1 cellular context compared by ENCODE assay signal in genomic region chr2:222671259-222672067, GRCh38.
TF ChIP-seq lines count a peak whose summit lies in the region.

A gene with protein sequence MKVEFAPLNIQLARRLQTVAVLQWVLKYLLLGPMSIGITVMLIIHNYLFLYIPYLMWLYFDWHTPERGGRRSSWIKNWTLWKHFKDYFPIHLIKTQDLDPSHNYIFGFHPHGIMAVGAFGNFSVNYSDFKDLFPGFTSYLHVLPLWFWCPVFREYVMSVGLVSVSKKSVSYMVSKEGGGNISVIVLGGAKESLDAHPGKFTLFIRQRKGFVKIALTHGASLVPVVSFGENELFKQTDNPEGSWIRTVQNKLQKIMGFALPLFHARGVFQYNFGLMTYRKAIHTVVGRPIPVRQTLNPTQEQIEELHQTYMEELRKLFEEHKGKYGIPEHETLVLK (plus strand): TSS chr2:222671658. CDS start chr2:222671786, 128 bp downstream.

TF ChIP-seq in HepG2, 621 proteins besides CTCF, POLR2A, EP300 and RAD21 (continued from another document and continues in another):
- TF ChIP-seq HOMEZ (CRISPR knock-in tag; IDR thresholded peaks at IDR 0.05; ENCODE audit: low read depth) (no peak; the same call in 1 of the 2 replicates), IKZF4 (CRISPR knock-in tag; IDR thresholded peaks at IDR 0.05; ENCODE audit: borderline replicate concordance, low read depth, not compliant biosample characterization) (no peak), KLF6 (CRISPR knock-in tag; IDR thresholded peaks at IDR 0.05) (peak; percentile 92), RXRB (CRISPR knock-in tag; IDR thresholded peaks at IDR 0.05; ENCODE audit: borderline replicate concordance) (no peak; the same call in none of the 2 replicates), SRSF4 (IDR thresholded peaks at IDR 0.05; ENCODE audit: low read depth, low read length, poor library complexity, severe bottlenecking) (no peak), ZNF777 (CRISPR knock-in tag; IDR thresholded peaks at IDR 0.05) (peak; percentile 54; the same call in 1 of the 2 replicates), SOX5 (CRISPR knock-in tag; IDR thresholded peaks at IDR 0.05; ENCODE audit: borderline replicate concordance) (0 out of 2 replicates have a peak, but pooled peaks have one; percentile 20), KLF16 (CRISPR knock-in tag; IDR thresholded peaks at IDR 0.05) (peak in 1 of 2 experiments; percentile 81; a peak in 3 of 4 replicates), SOX13 (IDR thresholded peaks at IDR 0.05) (no peak; the same call in 1 of the 2 replicates), SOX13 (CRISPR knock-in tag; conservative IDR thresholded peaks at IDR 0.05 in 1 of 2, IDR thresholded peaks at IDR 0.05 in 1 of 2) (peak in 1 of 2 experiments; percentile 45; a peak in 2 of 4 replicates), ZNF451 (CRISPR knock-in tag; IDR thresholded peaks at IDR 0.05) (peak; percentile 93), ZNF460 (CRISPR knock-in tag; IDR thresholded peaks at IDR 0.05; ENCODE audit: borderline replicate concordance) (peak; percentile 10; the same call in 1 of the 2 replicates), ZNF281 (CRISPR knock-in tag; IDR thresholded peaks at IDR 0.05; ENCODE audit: borderline replicate concordance) (peak; percentile 24), DMTF1 (CRISPR knock-in tag; IDR thresholded peaks at IDR 0.05) (0 out of 2 replicates have a peak, but pooled peaks have one; percentile 32), NCOR1 (IDR thresholded peaks at IDR 0.05; ENCODE audit: borderline replicate concordance, low read length) (no peak), MAFK (conservative IDR thresholded peaks at IDR 0.05 in 1 of 2, IDR thresholded peaks at IDR 0.05 in 1 of 2; ENCODE audit: low read length in 2 of 2) (no peak), GFI1 (CRISPR knock-in tag; IDR thresholded peaks at IDR 0.05; ENCODE audit: borderline replicate concordance) (peak; percentile 91), DR1 (CRISPR knock-in tag; IDR thresholded peaks at IDR 0.05) (peak; percentile 93), CEBPG (CRISPR knock-in tag; IDR thresholded peaks at IDR 0.05) (0 out of 2 replicates have a peak, but pooled peaks have one; percentile 11), ZBTB7A (CRISPR knock-in tag; IDR thresholded peaks at IDR 0.05) (peak; percentile 41), ZNF607 (CRISPR knock-in tag; IDR thresholded peaks at IDR 0.05; ENCODE audit: borderline replicate concordance) (peak; percentile 87), CENPX (CRISPR knock-in tag; IDR thresholded peaks at IDR 0.05) (no peak), NR2F1 (CRISPR knock-in tag; IDR thresholded peaks at IDR 0.05) (peak; percentile 11 to 50; a peak in 1 of 4 replicates), SRSF1 (optimal IDR thresholded peaks at IDR 0.05; ENCODE audit: low read depth, low read length) (peak; percentile 52), DNMT1 (CRISPR knock-in tag; IDR thresholded peaks at IDR 0.05) (peak; percentile 67; the same call in 1 of the 2 replicates), ZNF547 (CRISPR knock-in tag; IDR thresholded peaks at IDR 0.05) (peak; percentile 73), ELF4 (CRISPR knock-in tag; IDR thresholded peaks at IDR 0.05; ENCODE audit: borderline replicate concordance) (peak; percentile 74), ARNT2 (CRISPR knock-in tag; IDR thresholded peaks at IDR 0.05; ENCODE audit: low read depth) (peak; percentile 96), E2F1 (CRISPR knock-in tag; IDR thresholded peaks at IDR 0.05) (peak; percentile 74; the same call in 1 of the 2 replicates), ZNF12 (CRISPR knock-in tag; IDR thresholded peaks at IDR 0.05) (peak; percentile 22; the same call in 1 of the 2 replicates), GATA4 (IDR thresholded peaks at IDR 0.05; ENCODE audit: borderline replicate concordance, low read depth) (peak; percentile 58), PRDM15 (CRISPR knock-in tag; IDR thresholded peaks at IDR 0.05) (peak; percentile 97), ZSCAN22 (CRISPR knock-in tag; IDR thresholded peaks at IDR 0.05) (0 out of 2 replicates have a peak, but pooled peaks have one; percentile 28), LCORL (IDR thresholded peaks at IDR 0.05) (0 out of 2 replicates have a peak, but pooled peaks have one; percentile 3), LCORL (CRISPR knock-in tag; IDR thresholded peaks at IDR 0.05) (peak; percentile 91), KAT8 (CRISPR knock-in tag; IDR thresholded peaks at IDR 0.05) (peak; percentile 76), KDM5A (IDR thresholded peaks at IDR 0.05; ENCODE audit: borderline replicate concordance, low read length) (no peak; the same call in 1 of the 2 replicates), TARDBP (CRISPR knock-in tag; IDR thresholded peaks at IDR 0.05) (peak; percentile 64; the same call in 1 of the 2 replicates), ZNF180 (CRISPR knock-in tag; IDR thresholded peaks at IDR 0.05; ENCODE audit: borderline replicate concordance, low read depth) (no peak), ZBTB42 (CRISPR knock-in tag; IDR thresholded peaks at IDR 0.05) (peak; percentile 70; the same call in 1 of the 2 replicates), ZNF720 (CRISPR knock-in tag; IDR thresholded peaks at IDR 0.05) (no peak), ZNF225 (CRISPR knock-in tag; IDR thresholded peaks at IDR 0.05) (peak; percentile 85; the same call in 1 of the 2 replicates), ZBTB43 (CRISPR knock-in tag; conservative IDR thresholded peaks at IDR 0.05) (no peak; the same call in 1 of the 2 replicates), ATF7 (IDR thresholded peaks at IDR 0.05) (no peak), ATF7 (CRISPR knock-in tag; IDR thresholded peaks at IDR 0.05) (peak; percentile 79; the same call in 1 of the 2 replicates)
- TF ChIP-seq, protein P1, sequence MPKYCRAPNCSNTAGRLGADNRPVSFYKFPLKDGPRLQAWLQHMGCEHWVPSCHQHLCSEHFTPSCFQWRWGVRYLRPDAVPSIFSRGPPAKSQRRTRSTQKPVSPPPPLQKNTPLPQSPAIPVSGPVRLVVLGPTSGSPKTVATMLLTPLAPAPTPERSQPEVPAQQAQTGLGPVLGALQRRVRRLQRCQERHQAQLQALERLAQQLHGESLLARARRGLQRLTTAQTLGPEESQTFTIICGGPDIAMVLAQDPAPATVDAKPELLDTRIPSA (CRISPR knock-in tag; IDR thresholded peaks at IDR 0.05; ENCODE audit: borderline replicate concordance): no peak; the same call in 1 of the 2 replicates
- TF ChIP-seq, protein P2, sequence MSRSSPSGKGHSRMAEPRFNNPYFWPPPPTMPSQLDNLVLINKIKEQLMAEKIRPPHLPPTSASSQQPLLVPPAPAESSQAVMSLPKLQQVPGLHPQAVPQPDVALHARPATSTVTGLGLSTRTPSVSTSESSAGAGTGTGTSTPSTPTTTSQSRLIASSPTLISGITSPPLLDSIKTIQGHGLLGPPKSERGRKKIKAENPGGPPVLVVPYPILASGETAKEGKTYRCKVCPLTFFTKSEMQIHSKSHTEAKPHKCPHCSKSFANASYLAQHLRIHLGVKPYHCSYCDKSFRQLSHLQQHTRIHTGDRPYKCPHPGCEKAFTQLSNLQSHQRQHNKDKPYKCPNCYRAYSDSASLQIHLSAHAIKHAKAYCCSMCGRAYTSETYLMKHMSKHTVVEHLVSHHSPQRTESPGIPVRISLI (CRISPR knock-in tag; IDR thresholded peaks at IDR 0.05; ENCODE audit: borderline replicate concordance): no peak; the same call in 1 of the 2 replicates
- TF ChIP-seq, protein P3, sequence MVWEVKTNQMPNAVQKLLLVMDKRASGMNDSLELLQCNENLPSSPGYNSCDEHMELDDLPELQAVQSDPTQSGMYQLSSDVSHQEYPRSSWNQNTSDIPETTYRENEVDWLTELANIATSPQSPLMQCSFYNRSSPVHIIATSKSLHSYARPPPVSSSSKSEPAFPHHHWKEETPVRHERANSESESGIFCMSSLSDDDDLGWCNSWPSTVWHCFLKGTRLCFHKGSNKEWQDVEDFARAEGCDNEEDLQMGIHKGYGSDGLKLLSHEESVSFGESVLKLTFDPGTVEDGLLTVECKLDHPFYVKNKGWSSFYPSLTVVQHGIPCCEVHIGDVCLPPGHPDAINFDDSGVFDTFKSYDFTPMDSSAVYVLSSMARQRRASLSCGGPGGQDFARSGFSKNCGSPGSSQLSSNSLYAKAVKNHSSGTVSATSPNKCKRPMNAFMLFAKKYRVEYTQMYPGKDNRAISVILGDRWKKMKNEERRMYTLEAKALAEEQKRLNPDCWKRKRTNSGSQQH (CRISPR knock-in tag; IDR thresholded peaks at IDR 0.05; ENCODE audit: low read depth): no peak
